9 cellular contexts compared by ENCODE assay signal in genomic region chr19:51473009-51473707, GRCh38. TPM values are rescaled to one million over a fixed set of nuclear protein-coding genes. Genes with fewer than 3 reads are reported as not detected.
DNase-seq lines count a peak whose midpoint lies in the region; ATAC-seq and TF ChIP-seq lines count a peak whose summit lies in the region.
"Had no signal": no experiment of that assay in that cellular context is flagged by ENCODE, and none has a peak within 500 bp of the region (broad histone marks: within the 10 kb centered on the region; RNA-seq: fewer than 3 reads in every experiment).

No MANE protein-coding gene starts in this region.

- peaks cover 0 to 39% of the 10 kb centered on the region in 2 donors for H3K27me3 ChIP-seq in breast epithelium

- peak; percentile 31 to 71 (median 58) for DNase-seq in NCI-H1417 (lab: John Stamatoyannopoulos, UW)
- no peak for DNase-seq in NCI-H1417 treated with DMSO at 0.1 percent for 48 hours (lab: John Stamatoyannopoulos, UW)
- peak; percentile 34 for DNase-seq in NCI-H2171 (lab: John Stamatoyannopoulos, UW)
- DNase-seq in breast epithelium (ENCODE audit: low spot score in 2 of 2), result peak; percentile 61 to 75
- DNase-seq in kidney glomerular epithelial cell (lab: John Stamatoyannopoulos, UW), result peak; percentile 36
- DNase-seq in stimulated activated CD4-positive, alpha-beta T cell treated with anti-CD3 and anti-CD28 coated beads, Interleukin-1b, Interleukin-23, amount 100 ng/mL, for 48 hours, result peak; percentile 86

- H3K36me3 ChIP-seq in breast epithelium, result no peaks in the 10 kb centered on the region

- TF ChIP-seq CTCF in WI38 (IDR thresholded peaks at IDR 0.05; ENCODE audit: low read depth, low read length) (peak; percentile 45), breast epithelium (IDR thresholded peaks at IDR 0.05) (peak; percentile 58 to 76 (median 73))

- no peaks in the 10 kb centered on the region for H3K9me3 ChIP-seq in breast epithelium

- H3K27ac ChIP-seq in breast epithelium, result no peak overlapping the region

- H3K4me1 ChIP-seq in breast epithelium, result no peaks in the 10 kb centered on the region

- ATAC-seq in GM18909 (IDR thresholded peaks at IDR 0.05; ENCODE audit: poor library complexity, unreplicated experiment), result no peak

- no peak for TF ChIP-seq POLR2A in breast epithelium (IDR thresholded peaks at IDR 0.05)

- no peak overlapping the region for H3K4me3 ChIP-seq in WI38 (ENCODE audit: low read depth, low read length)
- H3K4me3 ChIP-seq in breast epithelium, result no peak overlapping the region

- intact Hi-C loops in breast epithelium (cut with DNase I; ENCODE audit: low total_unique reads), result no loop called here

RNA-seq across cellular contexts. Expression of gene CEACAM18, which starts 5.2 kb away (rescaled TPM):
- not detected for total RNA-seq in breast epithelium
- total RNA-seq: skeletal muscle tissue had no signal

RNA-seq across cellular contexts. Expression of gene SIGLEC8, which starts 14.9 kb away (rescaled TPM):
- total RNA-seq in breast epithelium, result 1 to 10 TPM in 2 of 3 donors, under 1 TPM in 1; 0.80 to 8.6 (median 2.3) TPM

RNA-seq across cellular contexts. Expression of gene SIGLEC12, which starts 28.4 kb away (rescaled TPM):
- total RNA-seq in breast epithelium, result 1 to 10 TPM in 1 of 3 donors, not detected in 2; 1.8 TPM
- total RNA-seq: skeletal muscle tissue had no signal

RNA-seq across cellular contexts. Expression of gene SIGLEC10, which starts 55.7 kb away (rescaled TPM):
- total RNA-seq in breast epithelium, result 10 to 100 TPM in 2 of 3 donors, 1 to 10 TPM in 1; 1.8 to 17.0 (median 10.2) TPM

RNA-seq across cellular contexts. Expression of gene SIGLEC6, which starts 58.3 kb away (rescaled TPM):
- total RNA-seq in breast epithelium, result 1 to 10 TPM in 1 of 3 donors, under 1 TPM in 1, not detected in 1; 0.73 to 4.8 TPM
